ENCODE assay signal across 8 cellular contexts in genomic region chr10:132939957-132940790, GRCh38. TPM values are rescaled to one million over a fixed set of nuclear protein-coding genes. Genes with fewer than 3 reads are reported as not detected.
DNase-seq lines count a peak whose midpoint lies in the region; ATAC-seq, FAIRE-seq and TF ChIP-seq lines count a peak whose summit lies in the region.

No MANE protein-coding gene starts in this region.

- WGBS in pancreas, 2 donors = 50 to 54% methylated on average over 24 of the region's 24 CpGs

- no peaks in the 10 kb centered on the region for H3K9me3 ChIP-seq in pancreas

- no peaks in the 10 kb centered on the region for H3K36me3 ChIP-seq in pancreas

- H3K4me3 ChIP-seq in WI38 (ENCODE audit: low read depth, low read length) (no peak overlapping the region), pancreas (no peak overlapping the region)

- no peaks in the 10 kb centered on the region for H3K27me3 ChIP-seq in pancreas

- intact Hi-C loops in pancreas (cut with DNase I) = loop anchor here in 1 of 3 donors (10.0 kb wide), 1 partner anchor 185 kb away; no protein-coding TSS in a partner anchor

- H3K27ac ChIP-seq in 22Rv1 (no peak overlapping the region), pancreas (no peak overlapping the region)

- TF ChIP-seq CTCF in 22Rv1 (IDR thresholded peaks at IDR 0.05) (peak; percentile 95), WI38 (IDR thresholded peaks at IDR 0.05; ENCODE audit: low read depth, low read length) (peak; percentile 89), pancreas (IDR thresholded peaks at IDR 0.05) (peak in 3 of 4 donors; percentile 55 to 78 (median 59))

- FAIRE-seq in pancreas (lab: Jason Lieb, UNC) = no peak

- H3K4me1 ChIP-seq in pancreas = peaks cover 0 to 6% (median 0%) of the 10 kb centered on the region in 3 donors

- DNase-seq in EL (peak; percentile 50), fibroblast of peridontal ligament (ENCODE audit: extremely low read depth) (peak; percentile 62), pancreas (peak in 3 of 6 donors; percentile 42 to 75 (median 58)), COR-L47 (lab: John Stamatoyannopoulos, UW) (no peak)

- ATAC-seq in HG03442 (IDR thresholded peaks at IDR 0.05; ENCODE audit: unreplicated experiment) = peak; percentile 57
- peak in 3 of 4 donors; percentile 52 to 79 (median 73) for ATAC-seq in pancreas
- no peak for ATAC-seq in HG03135 (IDR thresholded peaks at IDR 0.05; ENCODE audit: unreplicated experiment)

RNA-seq across cellular contexts. Expression of gene CFAP46, which starts 2.2 kb away (rescaled TPM):
- 1 to 10 TPM in 2 of 6 donors, under 1 TPM in 4; 0.39 to 1.3 (median 0.79) TPM for total RNA-seq in pancreas
- polyA plus RNA-seq in pancreas = 1 to 10 TPM; 1.3 to 1.6 TPM
